ENCODE assay signal across 14 cellular contexts in the genomic region with DNA sequence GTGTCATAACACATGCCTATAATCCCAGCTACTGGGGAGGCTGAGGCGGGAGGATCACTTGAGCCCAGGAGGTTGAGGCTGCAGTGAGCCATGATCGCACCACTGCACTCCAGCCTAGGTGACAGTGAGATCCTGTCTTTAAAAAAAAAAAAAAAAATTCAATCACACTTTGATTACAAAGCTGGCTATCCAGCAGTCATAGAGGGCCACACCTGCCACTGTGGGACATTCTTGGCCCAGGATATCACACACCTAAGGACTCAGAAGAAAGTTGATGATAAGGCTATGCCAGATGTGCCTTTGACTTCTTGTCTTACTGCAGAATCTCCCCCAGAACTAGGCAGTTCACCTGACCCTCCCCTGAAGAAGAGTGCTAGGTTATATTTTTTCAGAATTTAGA.
DNase-seq lines count a peak whose midpoint lies in the region; ATAC-seq and TF ChIP-seq lines count a peak whose summit lies in the region.
"Had no signal": no experiment of that assay in that cellular context is flagged by ENCODE, and none has a peak within 500 bp of the region (broad histone marks: within the 10 kb centered on the region; RNA-seq: fewer than 3 reads in every experiment).

No MANE protein-coding gene starts in this region.

- H3K36me3 ChIP-seq in mucosa of descending colon (ENCODE audit: low read depth) (no peaks in the 10 kb centered on the region), Peyer's patch (no peaks in the 10 kb centered on the region)
- H3K36me3 ChIP-seq: HAP-1 had no signal

- H3K9me3 Mint-ChIP-seq in activated T-helper 2 cell treated with anti-CD3 and anti-CD28 coated beads, Interferon-gamma antibody, Interleukin-2, Interleukin-4, amounts not matched to agents 10 μg/mL and 5 μg/mL and 100 μg/mL, durations not matched to agents 14 hours and 24 hours and 36 hours, result no peaks in the 10 kb centered on the region
- H3K9me3 Mint-ChIP-seq: HFFc6 had no signal

- no peak for DNase-seq in left colon
- no peak for DNase-seq in mucosa of descending colon
- no peak for DNase-seq in Peyer's patch
- no peak for DNase-seq in activated T-helper 2 cell treated with anti-CD3 and anti-CD28 coated beads, Interferon-gamma antibody, Interleukin-2, Interleukin-4, amounts not matched to agents 10 μg/mL and 5 μg/mL and 100 μg/mL, durations not matched to agents 14 hours and 24 hours and 36 hours (ENCODE audit: low spot score)
- DNase-seq: 8988T; Calu3; CD4-positive, alpha-beta memory T cell; GF-D8; GOT3; HFFc6 had no signal

- intact Hi-C loops in left colon (cut with DNase I, micrococcal nuclease), result no loop called here
- intact Hi-C loops in mucosa of descending colon (cut with DNase I, micrococcal nuclease), result no loop called here
- intact Hi-C loops in activated T-helper 2 cell treated with anti-CD3 and anti-CD28 coated beads, Interferon-gamma antibody, Interleukin-2, Interleukin-4, amounts not matched to agents 10 μg/mL and 5 μg/mL and 100 μg/mL, durations not matched to agents 14 hours and 24 hours and 36 hours (cut with micrococcal nuclease), result no loop called here

- no peak overlapping the region for H3K4me3 ChIP-seq in mucosa of descending colon
- H3K4me3 ChIP-seq in Peyer's patch, result no peak overlapping the region
- H3K4me3 ChIP-seq: A549, HAP-1 had no signal

- no peak overlapping the region for H3K27ac Mint-ChIP-seq in activated T-helper 2 cell treated with anti-CD3 and anti-CD28 coated beads, Interferon-gamma antibody, Interleukin-2, Interleukin-4, amounts not matched to agents 10 μg/mL and 5 μg/mL and 100 μg/mL, durations not matched to agents 14 hours and 24 hours and 36 hours
- H3K27ac Mint-ChIP-seq: CD4-positive, alpha-beta memory T cell; HFFc6 had no signal

- H3K4me1 ChIP-seq in mucosa of descending colon (ENCODE audit: low read depth) (no peaks in the 10 kb centered on the region), Peyer's patch (no peaks in the 10 kb centered on the region)
- H3K4me1 ChIP-seq: A549, HAP-1 had no signal

- H3K4me3 Mint-ChIP-seq in activated T-helper 2 cell treated with anti-CD3 and anti-CD28 coated beads, Interferon-gamma antibody, Interleukin-2, Interleukin-4, amounts not matched to agents 10 μg/mL and 5 μg/mL and 100 μg/mL, durations not matched to agents 14 hours and 24 hours and 36 hours (ENCODE audit: low read depth), result no peak overlapping the region
- H3K4me3 Mint-ChIP-seq: CD4-positive, alpha-beta memory T cell; HFFc6 had no signal

- no peaks in the 10 kb centered on the region for H3K36me3 Mint-ChIP-seq in activated T-helper 2 cell treated with anti-CD3 and anti-CD28 coated beads, Interferon-gamma antibody, Interleukin-2, Interleukin-4, amounts not matched to agents 10 μg/mL and 5 μg/mL and 100 μg/mL, durations not matched to agents 14 hours and 24 hours and 36 hours (ENCODE audit: low read depth)
- H3K36me3 Mint-ChIP-seq: CD4-positive, alpha-beta memory T cell had no signal

- no peaks in the 10 kb centered on the region for H3K4me1 Mint-ChIP-seq in activated T-helper 2 cell treated with anti-CD3 and anti-CD28 coated beads, Interferon-gamma antibody, Interleukin-2, Interleukin-4, amounts not matched to agents 10 μg/mL and 5 μg/mL and 100 μg/mL, durations not matched to agents 14 hours and 24 hours and 36 hours (ENCODE audit: low read depth)
- H3K4me1 Mint-ChIP-seq: CD4-positive, alpha-beta memory T cell had no signal

- H3K27ac ChIP-seq in 22Rv1, result peak overlapping the region; percentile 40; the same call in 1 of the 2 replicates
- no peak overlapping the region for H3K27ac ChIP-seq in Peyer's patch
- H3K27ac ChIP-seq: A549 had no signal

- TF ChIP-seq CTCF in 22Rv1 (IDR thresholded peaks at IDR 0.05) (no peak), mucosa of descending colon (IDR thresholded peaks at IDR 0.05) (no peak), Peyer's patch (IDR thresholded peaks at IDR 0.05) (no peak)

- no peak for TF ChIP-seq POLR2A in Peyer's patch (IDR thresholded peaks at IDR 0.05)

- ATAC-seq in left colon (peak; percentile 81), mucosa of descending colon (peak; percentile 37), HG02852 (IDR thresholded peaks at IDR 0.05; ENCODE audit: unreplicated experiment) (no peak)
- ATAC-seq: A549 had no signal

- H3K27me3 ChIP-seq in Peyer's patch, result no peaks in the 10 kb centered on the region

- H3K9me3 ChIP-seq in mucosa of descending colon, result no peaks in the 10 kb centered on the region
- H3K9me3 ChIP-seq in Peyer's patch, result no peaks in the 10 kb centered on the region
- H3K9me3 ChIP-seq: A549, HAP-1 had no signal

- peaks cover 2% of the 10 kb centered on the region for H3K27me3 Mint-ChIP-seq in activated T-helper 2 cell treated with anti-CD3 and anti-CD28 coated beads, Interferon-gamma antibody, Interleukin-2, Interleukin-4, amounts not matched to agents 10 μg/mL and 5 μg/mL and 100 μg/mL, durations not matched to agents 14 hours and 24 hours and 36 hours (ENCODE audit: low read depth)
